19 cellular contexts compared by ENCODE assay signal in the genomic region with DNA sequence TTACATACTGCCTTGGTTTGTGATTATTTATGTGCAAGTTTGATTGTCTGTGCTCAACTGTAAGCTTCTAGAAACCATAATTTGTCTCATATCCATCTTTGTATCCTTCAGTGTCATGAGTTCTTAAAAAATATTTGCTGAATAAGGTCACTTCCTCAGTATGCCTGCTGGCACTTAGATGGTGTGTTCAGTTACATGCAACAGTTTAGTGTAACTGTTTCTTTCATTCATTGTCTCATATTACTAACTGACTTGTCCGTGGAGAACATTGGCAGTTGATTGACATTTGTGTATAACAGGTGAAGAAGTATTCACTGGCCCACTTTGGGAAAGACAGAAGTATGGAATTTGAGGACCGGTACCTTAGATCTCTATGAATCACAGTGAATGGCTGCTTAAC.
DNase-seq lines count a peak whose midpoint lies in the region; ATAC-seq and TF ChIP-seq lines count a peak whose summit lies in the region.
"Had no signal": no experiment of that assay in that cellular context is flagged by ENCODE, and none has a peak within 500 bp of the region (broad histone marks: within the 10 kb centered on the region; RNA-seq: fewer than 3 reads in every experiment).

No MANE protein-coding gene starts in this region.

- no peak overlapping the region for H3K9ac ChIP-seq in GM23248
- H3K9ac ChIP-seq: BLaER1 had no signal

- H3F3A ChIP-seq in GM23248 (ENCODE audit: insufficient read depth): peaks cover 14% of the 10 kb centered on the region; the same call in 1 of the 2 replicates

- DNase-seq in GM23248: peak; percentile 33
- DNase-seq in M059J (ENCODE audit: low read depth): peak; percentile 10
- peak; percentile 15 for DNase-seq in fibroblast of gingiva (ENCODE audit: low read depth)
- peak; percentile 12 to 14 for DNase-seq in gastrocnemius medialis
- DNase-seq in NCI-H345 (lab: John Stamatoyannopoulos, UW): no peak
- DNase-seq in right cardiac atrium: no peak
- no peak for DNase-seq in iPS-NIHi7 (ENCODE audit: extremely low spot score)
- DNase-seq: ACHN; CD8-positive, alpha-beta T cell; DMS79 treated with DMSO at 0.1 percent for 48 hours; GDM1; GOT3; MV-4-11; NCI-H1417 treated with DMSO at 0.1 percent for 48 hours; NCI-H1930; NCI-H524 had no signal

- intact Hi-C loops in gastrocnemius medialis (cut with DNase I; ENCODE audit: low total_unique reads): no loop called here
- intact Hi-C loops in right cardiac atrium (cut with DNase I): no loop called here

- no peaks in the 10 kb centered on the region for H3K9me3 ChIP-seq in GM23248 (ENCODE audit: low read depth)
- H3K9me3 ChIP-seq in gastrocnemius medialis: no peaks in the 10 kb centered on the region
- H3K9me3 ChIP-seq in right cardiac atrium (ENCODE audit: control insufficient read depth, low read length): no peaks in the 10 kb centered on the region
- H3K9me3 ChIP-seq: BLaER1 had no signal

- TF ChIP-seq POLR2A in gastrocnemius medialis (IDR thresholded peaks at IDR 0.05): no peak

- H3K79me2 ChIP-seq in GM23248 (ENCODE audit: insufficient read depth): peaks cover 20% of the 10 kb centered on the region

- H3K4me3 ChIP-seq in GM23248: no peak overlapping the region
- no peak overlapping the region for H3K4me3 ChIP-seq in gastrocnemius medialis
- H3K4me3 ChIP-seq in right cardiac atrium (ENCODE audit: low read length): no peak overlapping the region
- H3K4me3 ChIP-seq: BLaER1, GM12878 had no signal

- H3K36me3 ChIP-seq in GM23248 (ENCODE audit: low read depth) (no peaks in the 10 kb centered on the region), gastrocnemius medialis (no peaks in the 10 kb centered on the region)
- H3K36me3 ChIP-seq: BLaER1 had no signal

- in situ Hi-C loops in GM23248 (cut with MboI) (no loop called here), gastrocnemius medialis (cut with MboI; ENCODE audit: low sequenced_read_pairs in 4 of 4) (no loop called here)

- H2AFZ ChIP-seq in GM23248: no peak overlapping the region

- ATAC-seq in gastrocnemius medialis (peak; percentile 92 to 96), right cardiac atrium (no peak)
- ATAC-seq: CD8-positive, alpha-beta T cell; GM12878 had no signal

- no peaks in the 10 kb centered on the region for H3K9me2 ChIP-seq in GM23248 (ENCODE audit: insufficient read depth)

- peaks cover 17% of the 10 kb centered on the region for H3K4me1 ChIP-seq in GM23248 (ENCODE audit: insufficient read depth)
- peaks cover 4 to 8% of the 10 kb centered on the region in 2 donors for H3K4me1 ChIP-seq in gastrocnemius medialis
- peaks cover 4% of the 10 kb centered on the region for H3K4me1 ChIP-seq in right cardiac atrium (ENCODE audit: control insufficient read depth, insufficient read depth, low read length)
- H3K4me1 ChIP-seq: BLaER1 had no signal

- no peaks in the 10 kb centered on the region for H3K27me3 ChIP-seq in GM23248 (replicated peaks; ENCODE audit: insufficient read depth)
- H3K27me3 ChIP-seq in gastrocnemius medialis: no peaks in the 10 kb centered on the region
- H3K27me3 ChIP-seq in right cardiac atrium (ENCODE audit: control insufficient read depth, insufficient read depth): no peaks in the 10 kb centered on the region
- H3K27me3 ChIP-seq: BLaER1 had no signal

- no peak overlapping the region for H3K27ac ChIP-seq in GM23248
- H3K27ac ChIP-seq in gastrocnemius medialis: peak overlapping the region in 2 of 4 donors; percentile 16 to 55
- H3K27ac ChIP-seq in right cardiac atrium (ENCODE audit: low read length): no peak overlapping the region
- H3K27ac ChIP-seq: BLaER1, HL-60 had no signal

- H4K20me1 ChIP-seq in GM23248 (ENCODE audit: insufficient read depth): no peaks in the 10 kb centered on the region
- H4K20me1 ChIP-seq: BLaER1 had no signal

- H3K4me2 ChIP-seq in GM23248 (ENCODE audit: unreplicated experiment): no peak overlapping the region
- H3K4me2 ChIP-seq: BLaER1 had no signal

- no peak for TF ChIP-seq CTCF in gastrocnemius medialis (IDR thresholded peaks at IDR 0.05 in 4 of 5, conservative IDR thresholded peaks at IDR 0.05 in 1 of 5)

- 54 to 57% methylated on average over 2 of the region's 2 CpGs for WGBS in GM23248 (ENCODE audit: low coverage in 1 of 2, low lambda C conversion rate in 2 of 2, missing lambda C conversion rate in 2 of 2), 2 experiments
- 72% methylated on average over 2 of the region's 2 CpGs for WGBS in right cardiac atrium

Comparison
In these comparisons a context has a peak if more than half of its experiments do, and no peak if none do; other contexts are left out.
1. DNase-seq: peak in GM23248 (single experiment), M059J (single experiment), fibroblast of gingiva (single experiment) and gastrocnemius medialis (2 of 2); none in NCI-H345 (single experiment), right cardiac atrium (0 of 3) and iPS-NIHi7 (single experiment).
2. ATAC-seq: peak in gastrocnemius medialis (2 of 2); none in right cardiac atrium (0 of 2).